ENCODE assay signal across 16 cellular contexts in genomic region chr20:44334306-44334705, GRCh38. TPM values are rescaled to one million over a fixed set of nuclear protein-coding genes. Genes with fewer than 3 reads are reported as not detected.
DNase-seq lines count a peak whose midpoint lies in the region; ATAC-seq and TF ChIP-seq lines count a peak whose summit lies in the region.
"Had no signal": no experiment of that assay in that cellular context is flagged by ENCODE, and none has a peak within 500 bp of the region (broad histone marks: within the 10 kb centered on the region; RNA-seq: fewer than 3 reads in every experiment).

No MANE protein-coding gene starts in this region.

- H3K9me3 Mint-ChIP-seq in stimulated activated effector memory CD8-positive, alpha-beta T cell treated with anti-CD3 and anti-CD28 coated beads, Interleukin-12 subunit alpha, Interleukin-12 subunit beta, amount 100 ng/mL, for 72 hours = no peaks in the 10 kb centered on the region
- H3K9me3 Mint-ChIP-seq: CD14-positive monocyte; CD8-positive, alpha-beta T cell had no signal

- H3K18ac ChIP-seq in mesendoderm (ENCODE audit: low read length) = no peak overlapping the region

- no peaks in the 10 kb centered on the region for H3K79me2 ChIP-seq in mesendoderm (ENCODE audit: control insufficient read depth, insufficient read depth, low read length)

- H3K27ac ChIP-seq in WERI-Rb-1 (peak overlapping the region; percentile 41; the same call in 1 of the 2 replicates), mesendoderm (ENCODE audit: low read depth, low read length) (no peak overlapping the region)
- H3K27ac ChIP-seq: GM23248 had no signal

- H3K36me3 Mint-ChIP-seq in stimulated activated effector memory CD8-positive, alpha-beta T cell treated with anti-CD3 and anti-CD28 coated beads, Interleukin-12 subunit alpha, Interleukin-12 subunit beta, amount 100 ng/mL, for 72 hours = no peaks in the 10 kb centered on the region
- H3K36me3 Mint-ChIP-seq: CD14-positive monocyte; CD8-positive, alpha-beta T cell had no signal

- H2AK5ac ChIP-seq in mesendoderm (ENCODE audit: low read length) = no peak overlapping the region

- no peak overlapping the region for H4K8ac ChIP-seq in mesendoderm (ENCODE audit: low read depth, low read length)

- peaks cover 6% of the 10 kb centered on the region for H3K4me1 Mint-ChIP-seq in stimulated activated effector memory CD8-positive, alpha-beta T cell treated with anti-CD3 and anti-CD28 coated beads, Interleukin-12 subunit alpha, Interleukin-12 subunit beta, amount 100 ng/mL, for 72 hours
- H3K4me1 Mint-ChIP-seq: CD14-positive monocyte had no signal

- peak; percentile 31 for ATAC-seq in stimulated activated effector memory CD8-positive, alpha-beta T cell treated with anti-CD3 and anti-CD28 coated beads, Interleukin-12 subunit alpha, Interleukin-12 subunit beta, amount 100 ng/mL, for 72 hours
- ATAC-seq: CD8-positive, alpha-beta T cell; HCT116 had no signal

- H3K4ac ChIP-seq in mesendoderm (ENCODE audit: low read depth, low read length) = no peak overlapping the region

- no peak overlapping the region for H4K5ac ChIP-seq in mesendoderm (ENCODE audit: low read length)

- no peak for TF ChIP-seq CTCF in WERI-Rb-1 (IDR thresholded peaks at IDR 0.05; ENCODE audit: low read depth, low read length)

- H3K27me3 ChIP-seq in WERI-Rb-1 (ENCODE audit: insufficient read depth, low read depth, severe bottlenecking) (no peaks in the 10 kb centered on the region), mesendoderm (ENCODE audit: insufficient read depth, low read length, poor library complexity) (no peaks in the 10 kb centered on the region)

- no peak overlapping the region for H2BK5ac ChIP-seq in mesendoderm (ENCODE audit: low read length)

- no peak overlapping the region for H3K9ac ChIP-seq in mesendoderm (ENCODE audit: low read length)
- H3K9ac ChIP-seq: GM23248 had no signal

- peak overlapping the region; percentile 25 for H3K56ac ChIP-seq in mesendoderm (ENCODE audit: low read length)

- DNase-seq in WERI-Rb-1 (peak; percentile 61), astrocyte of the hippocampus (ENCODE audit: low read depth, low spot score) (peak; percentile 49), mesendoderm (no peak), AML-193 (lab: John Stamatoyannopoulos, UW) (no peak), NCI-H82 (lab: John Stamatoyannopoulos, UW) (no peak)
- DNase-seq in stimulated activated effector memory CD8-positive, alpha-beta T cell treated with anti-CD3 and anti-CD28 coated beads, Interleukin-12 subunit alpha, Interleukin-12 subunit beta, amount 100 ng/mL, for 72 hours (ENCODE audit: low spot score in 2 of 2) = no peak
- no peak for DNase-seq in stimulated activated CD4-positive, alpha-beta T cell treated with anti-CD3 and anti-CD28 coated beads, Interleukin-1b, Interleukin-23, amount 100 ng/mL, for 48 hours
- DNase-seq: CD8-positive, alpha-beta T cell; COR-L47; GM23248; IMR-90 had no signal

- H3K4me3 Mint-ChIP-seq in stimulated activated effector memory CD8-positive, alpha-beta T cell treated with anti-CD3 and anti-CD28 coated beads, Interleukin-12 subunit alpha, Interleukin-12 subunit beta, amount 100 ng/mL, for 72 hours = no peak overlapping the region
- H3K4me3 Mint-ChIP-seq: CD14-positive monocyte; CD8-positive, alpha-beta T cell had no signal

- H2BK15ac ChIP-seq in mesendoderm (replicated peaks; ENCODE audit: low read depth) = no peak overlapping the region

- no CpG with 5 or more reads among the region's 8 CpGs for WGBS in mesendoderm (ENCODE audit: extremely low coverage, insufficient coverage, low lambda C conversion rate)

- H3K4me3 ChIP-seq in WERI-Rb-1 (ENCODE audit: low read depth, low read length) = no peak overlapping the region
- H3K4me3 ChIP-seq in mesendoderm (ENCODE audit: low read length) = no peak overlapping the region
- H3K4me3 ChIP-seq: A549, GM23248 had no signal

- no peak overlapping the region for H3K4me2 ChIP-seq in mesendoderm (ENCODE audit: low read length)
- H3K4me2 ChIP-seq: A549 had no signal

- no peaks in the 10 kb centered on the region for H3K4me1 ChIP-seq in mesendoderm (ENCODE audit: control insufficient read depth, low read depth, low read length)

- H3K9me3 ChIP-seq in WERI-Rb-1 (ENCODE audit: severe bottlenecking) = no peaks in the 10 kb centered on the region
- H3K9me3 ChIP-seq: A549 had no signal

- no peak overlapping the region for H3K23ac ChIP-seq in mesendoderm (ENCODE audit: low read length)

- no peaks in the 10 kb centered on the region for H3K79me1 ChIP-seq in mesendoderm (ENCODE audit: low read length)

- no peak overlapping the region for H2BK120ac ChIP-seq in mesendoderm (ENCODE audit: low read depth, low read length)

- H3K27ac Mint-ChIP-seq in stimulated activated effector memory CD8-positive, alpha-beta T cell treated with anti-CD3 and anti-CD28 coated beads, Interleukin-12 subunit alpha, Interleukin-12 subunit beta, amount 100 ng/mL, for 72 hours = no peak overlapping the region
- H3K27ac Mint-ChIP-seq: CD14-positive monocyte; CD8-positive, alpha-beta T cell had no signal

- H3K36me3 ChIP-seq in WERI-Rb-1 = no peaks in the 10 kb centered on the region
- no peaks in the 10 kb centered on the region for H3K36me3 ChIP-seq in mesendoderm (ENCODE audit: control insufficient read depth, insufficient read depth, low read length)

RNA-seq across cellular contexts. Expression of gene R3HDML, which starts 2.5 kb away (rescaled TPM):
- 0.03 TPM for polyA plus RNA-seq in mesendoderm (2013, experiment 1 of 2)
- not detected for polyA plus RNA-seq in mesendoderm (2013, experiment 2 of 2)
- polyA plus RNA-seq: AG04450, BJ, CD14-positive monocyte, GM23248, IMR-90 had no signal

RNA-seq across cellular contexts. Expression of gene HNF4A, which starts 21.2 kb away (rescaled TPM):
- polyA plus RNA-seq in mesendoderm (2013, experiment 1 of 2) = 0.03 TPM
- polyA plus RNA-seq in mesendoderm (2013, experiment 2 of 2) = 0.07 TPM
- polyA plus RNA-seq: AG04450, CD14-positive monocyte, GM23248, IMR-90 had no signal

RNA-seq across cellular contexts. Expression of gene FITM2, which starts 23.3 kb away (rescaled TPM):
- polyA plus RNA-seq in mesendoderm (2013, experiment 1 of 2) = 1.1 TPM
- 1.0 TPM for polyA plus RNA-seq in mesendoderm (2013, experiment 2 of 2)

Comparison
In these comparisons a context has a peak if more than half of its experiments do, and no peak if none do; other contexts are left out.
1. DNase-seq: peak in WERI-Rb-1 (single experiment) and astrocyte of the hippocampus (single experiment); none in mesendoderm (single experiment), stimulated activated effector memory CD8-positive, alpha-beta T cell treated with anti-CD3 and anti-CD28 coated beads, Interleukin-12 subunit alpha, Interleukin-12 subunit beta, amount 100 ng/mL, for 72 hours (0 of 2), stimulated activated CD4-positive, alpha-beta T cell treated with anti-CD3 and anti-CD28 coated beads, Interleukin-1b, Interleukin-23, amount 100 ng/mL, for 48 hours (single experiment), AML-193 (0 of 2) and NCI-H82 (single experiment).